14 cellular contexts compared by ENCODE assay signal in the genomic region with DNA sequence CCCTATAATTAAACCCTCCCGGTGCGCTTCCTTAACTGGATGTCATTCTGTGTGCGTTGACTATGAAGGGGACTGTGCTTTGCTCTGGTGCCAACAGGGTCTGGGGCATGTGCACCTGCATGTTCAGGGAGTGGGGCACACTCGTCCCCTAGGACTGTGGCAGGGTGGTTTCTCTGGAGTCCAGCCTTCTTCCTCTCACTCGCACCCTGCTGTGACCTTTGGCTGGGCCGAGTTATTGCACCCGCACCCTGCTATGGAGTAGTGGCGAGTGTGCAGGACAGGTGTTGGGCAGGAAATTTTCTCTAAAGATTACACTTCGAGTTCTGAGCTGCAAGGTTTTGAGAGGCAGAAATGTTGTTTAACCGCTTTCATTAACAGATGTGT.
DNase-seq lines count a peak whose midpoint lies in the region; ATAC-seq and TF ChIP-seq lines count a peak whose summit lies in the region.
"Had no signal": no experiment of that assay in that cellular context is flagged by ENCODE, and none has a peak within 500 bp of the region (broad histone marks: within the 10 kb centered on the region; RNA-seq: fewer than 3 reads in every experiment).

No MANE protein-coding gene starts in this region.

- CTCF ChIA-PET in CD4-positive, alpha-beta T cell (lab: Charles Lee) = no interaction called here
- CTCF ChIA-PET in PC-9 (lab: Charles Lee) = no interaction called here

- H3K27me3 ChIP-seq in BLaER1 (no peaks in the 10 kb centered on the region), colonic mucosa (no peaks in the 10 kb centered on the region), PC-9 (ENCODE audit: insufficient read depth, low read depth) (no peaks in the 10 kb centered on the region), ovary (no peaks in the 10 kb centered on the region), transverse colon (no peaks in the 10 kb centered on the region)
- no peaks in the 10 kb centered on the region for H3K27me3 ChIP-seq in CD4-positive, alpha-beta T cell (ENCODE audit: control insufficient read depth, insufficient read depth, low read length)
- H3K27me3 ChIP-seq: MG63 had no signal

- no peak overlapping the region for H3K4me3 Mint-ChIP-seq in CD4-positive, alpha-beta T cell
- H3K4me3 Mint-ChIP-seq in neural crest cell = no peak overlapping the region

- in situ Hi-C loops in transverse colon (cut with MboI; ENCODE audit: low pct_ligation_motif_present in 1 of 4, low pct_unique_long_range_greater_than_20kb in 1 of 4, low sequenced_read_pairs in 3 of 4) = no loop called here

- ATAC-seq in CD4-positive, alpha-beta T cell (ENCODE audit: poor library complexity) = no peak
- ATAC-seq: Panc1, SK-N-SH treated with all-trans-retinoic acid at 6 μM for 48 hours had no signal

- H3K4me1 ChIP-seq in BLaER1 = peaks cover 41% of the 10 kb centered on the region
- H3K4me1 ChIP-seq in colonic mucosa = peaks cover 5% of the 10 kb centered on the region
- H3K4me1 ChIP-seq in PC-9 (replicated peaks; ENCODE audit: insufficient read depth) = no peaks in the 10 kb centered on the region
- peaks cover 7% of the 10 kb centered on the region for H3K4me1 ChIP-seq in ovary (ENCODE audit: insufficient read depth)
- H3K4me1 ChIP-seq in transverse colon = peaks cover 4 to 26% (median 13%) of the 10 kb centered on the region in 4 donors

- no peak for DNase-seq in CD4-positive, alpha-beta T cell
- peak; percentile 65 for DNase-seq in colonic mucosa
- DNase-seq in neural crest cell (ENCODE audit: low read depth, low spot score) = no peak
- no peak for DNase-seq in PC-9
- DNase-seq in ovary = no peak
- DNase-seq in transverse colon = no peak
- DNase-seq: C1 segment of cervical spinal cord, H7, MG63, NCI-H446 treated with DMSO at 0.1 percent for 48 hours, SHP77 had no signal

- H3K9me3 Mint-ChIP-seq in CD4-positive, alpha-beta T cell = no peaks in the 10 kb centered on the region
- no peaks in the 10 kb centered on the region for H3K9me3 Mint-ChIP-seq in neural crest cell

- no peaks in the 10 kb centered on the region for H3F3A ChIP-seq in PC-9 (ENCODE audit: insufficient read depth, low read depth)

- H3K36me3 ChIP-seq in BLaER1 = no peaks in the 10 kb centered on the region
- H3K36me3 ChIP-seq in colonic mucosa = no peaks in the 10 kb centered on the region
- no peaks in the 10 kb centered on the region for H3K36me3 ChIP-seq in PC-9 (ENCODE audit: low read depth)
- H3K36me3 ChIP-seq in ovary = no peaks in the 10 kb centered on the region
- no peaks in the 10 kb centered on the region for H3K36me3 ChIP-seq in transverse colon
- H3K36me3 ChIP-seq: MG63 had no signal

- H4K20me1 ChIP-seq in BLaER1 (no peaks in the 10 kb centered on the region), PC-9 (ENCODE audit: insufficient read depth) (0 out of 2 replicates have a peak, but pooled peaks cover 3% of the 10 kb centered on the region)

- H3K9ac ChIP-seq in BLaER1 (no peak overlapping the region), colonic mucosa (ENCODE audit: low read depth in 2 of 2, low read length in 2 of 2) (no peak overlapping the region)

- TF ChIP-seq POLR2A in ovary (IDR thresholded peaks at IDR 0.05) = no peak
- TF ChIP-seq POLR2A in transverse colon (IDR thresholded peaks at IDR 0.05) = no peak

- POLR2A ChIA-PET in CD4-positive, alpha-beta T cell (lab: Charles Lee) = no interaction called here
- POLR2A ChIA-PET in PC-9 (lab: Charles Lee; ENCODE audit: unreplicated experiment) = no interaction called here

- no peaks in the 10 kb centered on the region for H3K9me3 ChIP-seq in BLaER1
- no peaks in the 10 kb centered on the region for H3K9me3 ChIP-seq in CD4-positive, alpha-beta T cell (ENCODE audit: control insufficient read depth, low read length)
- no peaks in the 10 kb centered on the region for H3K9me3 ChIP-seq in colonic mucosa
- H3K9me3 ChIP-seq in PC-9 (ENCODE audit: insufficient read depth, low read depth) = no peaks in the 10 kb centered on the region
- H3K9me3 ChIP-seq in ovary = no peaks in the 10 kb centered on the region
- no peaks in the 10 kb centered on the region for H3K9me3 ChIP-seq in transverse colon
- H3K9me3 ChIP-seq: MG63 had no signal

- no peaks in the 10 kb centered on the region for H3K27me3 Mint-ChIP-seq in CD4-positive, alpha-beta T cell
- no peaks in the 10 kb centered on the region for H3K27me3 Mint-ChIP-seq in neural crest cell (ENCODE audit: low read depth)

- no peak for TF ChIP-seq EP300 in ovary (IDR thresholded peaks at IDR 0.05)
- no peak for TF ChIP-seq EP300 in transverse colon (IDR thresholded peaks at IDR 0.05; ENCODE audit: low read depth)

- TF ChIP-seq CTCF in CD4-positive, alpha-beta T cell (IDR thresholded peaks at IDR 0.05) = no peak
- TF ChIP-seq CTCF in colonic mucosa (IDR thresholded peaks at IDR 0.05) = no peak
- no peak for TF ChIP-seq CTCF in neural crest cell (conservative IDR thresholded peaks at IDR 0.05)
- no peak for TF ChIP-seq CTCF in PC-9 (conservative IDR thresholded peaks at IDR 0.05)
- no peak for TF ChIP-seq CTCF in ovary (IDR thresholded peaks at IDR 0.05)
- TF ChIP-seq CTCF in transverse colon (IDR thresholded peaks at IDR 0.05) = no peak

- intact Hi-C loops in CD4-positive, alpha-beta T cell (cut with DNase I, micrococcal nuclease) = loop anchor here in 1 of 2 experiments (5.0 kb wide), 1 partner anchor 140 kb away; a partner anchor contains a TSS
- intact Hi-C loops in colonic mucosa (cut with DNase I) (no loop called here), PC-9 (cut with micrococcal nuclease; ENCODE audit: unreplicated experiment) (no loop called here), ovary (cut with DNase I) (no loop called here), transverse colon (cut with DNase I; ENCODE audit: low total_unique reads) (no loop called here)

- peaks cover 14% of the 10 kb centered on the region for H3K4me1 Mint-ChIP-seq in CD4-positive, alpha-beta T cell (ENCODE audit: low read depth)
- peaks cover 18% of the 10 kb centered on the region for H3K4me1 Mint-ChIP-seq in neural crest cell

- H3K4me3 ChIP-seq in BLaER1 = no peak overlapping the region
- H3K4me3 ChIP-seq in colonic mucosa = no peak overlapping the region
- no peak overlapping the region for H3K4me3 ChIP-seq in PC-9
- H3K4me3 ChIP-seq in ovary = no peak overlapping the region
- H3K4me3 ChIP-seq in transverse colon = no peak overlapping the region
- H3K4me3 ChIP-seq: MG63 had no signal

- peaks cover 67% of the 10 kb centered on the region for H3K36me3 Mint-ChIP-seq in CD4-positive, alpha-beta T cell (ENCODE audit: low read depth)
- peaks cover 6% of the 10 kb centered on the region for H3K36me3 Mint-ChIP-seq in neural crest cell (ENCODE audit: low read depth)

- H3K79me2 ChIP-seq in PC-9 (ENCODE audit: low read depth) = no peaks in the 10 kb centered on the region

- H3K27ac ChIP-seq in BLaER1 = no peak overlapping the region
- no peak overlapping the region for H3K27ac ChIP-seq in CD4-positive, alpha-beta T cell (ENCODE audit: low read depth, low read length)
- H3K27ac ChIP-seq in colonic mucosa = peak overlapping the region; percentile 20
- H3K27ac ChIP-seq in PC-9 = no peak overlapping the region
- H3K27ac ChIP-seq in ovary = no peak overlapping the region
- peak overlapping the region in 2 of 4 donors; percentile 3 to 35 for H3K27ac ChIP-seq in transverse colon

- 86 to 90% (median 88%) methylated on average over 10 of the region's 10 CpGs for WGBS in ovary, 3 donors
- 55% methylated on average over 10 of the region's 10 CpGs; no CpG with 5 or more reads in 1 of the 2 donors for WGBS in transverse colon (ENCODE audit: low coverage in 1 of 2), 2 donors

- no peak overlapping the region for H2AFZ ChIP-seq in PC-9

- H3K4me2 ChIP-seq in BLaER1 = peak overlapping the region; percentile 45
- no peak overlapping the region for H3K4me2 ChIP-seq in PC-9

- H3K9me2 ChIP-seq in PC-9 (ENCODE audit: insufficient read depth) = no peaks in the 10 kb centered on the region

- peak overlapping the region; percentile 55 for H3K27ac Mint-ChIP-seq in CD4-positive, alpha-beta T cell
- H3K27ac Mint-ChIP-seq in neural crest cell (ENCODE audit: unreplicated experiment) = peak overlapping the region; percentile 20

- BruUV-seq in PC-9 (replicated peaks; lab: Mats Ljungman, UMichigan) = no TSS peak
